ENCODE assay signal across 1 cellular context in genomic region chr1:190737191-190737590, GRCh38.
TF ChIP-seq lines count a peak whose summit lies in the region.

No MANE protein-coding gene starts in this region.

TF ChIP-seq in K562, 482 proteins besides CTCF, POLR2A, EP300 and RAD21 (continued from another document):
- TF ChIP-seq ZBTB12 (CRISPR knock-in tag; IDR thresholded peaks at IDR 0.05) (no peak), ATF3 (IDR thresholded peaks at IDR 0.05) (no peak), ATF3 (CRISPR knock-in tag; conservative IDR thresholded peaks at IDR 0.05) (no peak), ZNF444 (CRISPR knock-in tag; IDR thresholded peaks at IDR 0.05) (no peak)
